Comparison of ENCODE assay signal across 28 cellular contexts in genomic region chr14:33098016-33098415, GRCh38.
"Had no signal": no experiment of that assay in that cellular context is flagged by ENCODE, and none has a peak within 500 bp of the region (broad histone marks: within the 10 kb centered on the region; RNA-seq: fewer than 3 reads in every experiment).

No MANE protein-coding gene starts in this region.

- H3K27me3 ChIP-seq: colonic mucosa, dorsolateral prefrontal cortex, esophagus muscularis mucosa, esophagus squamous epithelium, foreskin keratinocyte, gastrocnemius medialis, gastroesophageal sphincter, heart left ventricle, heart right ventricle had no signal

- H3K27ac ChIP-seq: colonic mucosa, coronary artery, dorsolateral prefrontal cortex, epithelial cell of prostate, esophagus muscularis mucosa, esophagus squamous epithelium, foreskin keratinocyte, gastrocnemius medialis, gastroesophageal sphincter, heart left ventricle, heart right ventricle had no signal

- H3K9me3 ChIP-seq: colonic mucosa, esophagus muscularis mucosa, esophagus squamous epithelium, gastrocnemius medialis had no signal

- DNase-seq: colonic mucosa; cortex of kidney; dermis blood vessel endothelial cell; dorsolateral prefrontal cortex; effector CD4-positive, alpha-beta T cell; effector CD8-positive, alpha-beta T cell; effector memory CD4-positive, alpha-beta T cell; effector memory CD8-positive, alpha-beta T cell; endodermal cell; erythroblast; esophagus squamous epithelium; foreskin fibroblast; foreskin keratinocyte; foreskin melanocyte; gastrocnemius medialis; glutamatergic neuron; head of caudate nucleus; heart left ventricle; heart right ventricle had no signal

- FAIRE-seq: colon, endometrium, endothelial cell of umbilical vein, frontal cortex had no signal

- H3K36me3 ChIP-seq: colonic mucosa, esophagus muscularis mucosa, esophagus squamous epithelium, gastrocnemius medialis, gastroesophageal sphincter, heart left ventricle, heart right ventricle had no signal

- ATAC-seq: effector memory CD8-positive, alpha-beta T cell; esophagus mucosa; foreskin keratinocyte; gastrocnemius medialis; gastroesophageal sphincter; heart left ventricle; heart right ventricle had no signal

- H3K4me3 ChIP-seq: colonic mucosa, coronary artery, dorsolateral prefrontal cortex, esophagus muscularis mucosa, esophagus squamous epithelium, gastrocnemius medialis, gastroesophageal sphincter, heart left ventricle, heart right ventricle had no signal

- H3K4me1 ChIP-seq: colonic mucosa, esophagus squamous epithelium, foreskin keratinocyte, gastrocnemius medialis, gastroesophageal sphincter had no signal
